16 cellular contexts compared by ENCODE assay signal in the genomic region with DNA sequence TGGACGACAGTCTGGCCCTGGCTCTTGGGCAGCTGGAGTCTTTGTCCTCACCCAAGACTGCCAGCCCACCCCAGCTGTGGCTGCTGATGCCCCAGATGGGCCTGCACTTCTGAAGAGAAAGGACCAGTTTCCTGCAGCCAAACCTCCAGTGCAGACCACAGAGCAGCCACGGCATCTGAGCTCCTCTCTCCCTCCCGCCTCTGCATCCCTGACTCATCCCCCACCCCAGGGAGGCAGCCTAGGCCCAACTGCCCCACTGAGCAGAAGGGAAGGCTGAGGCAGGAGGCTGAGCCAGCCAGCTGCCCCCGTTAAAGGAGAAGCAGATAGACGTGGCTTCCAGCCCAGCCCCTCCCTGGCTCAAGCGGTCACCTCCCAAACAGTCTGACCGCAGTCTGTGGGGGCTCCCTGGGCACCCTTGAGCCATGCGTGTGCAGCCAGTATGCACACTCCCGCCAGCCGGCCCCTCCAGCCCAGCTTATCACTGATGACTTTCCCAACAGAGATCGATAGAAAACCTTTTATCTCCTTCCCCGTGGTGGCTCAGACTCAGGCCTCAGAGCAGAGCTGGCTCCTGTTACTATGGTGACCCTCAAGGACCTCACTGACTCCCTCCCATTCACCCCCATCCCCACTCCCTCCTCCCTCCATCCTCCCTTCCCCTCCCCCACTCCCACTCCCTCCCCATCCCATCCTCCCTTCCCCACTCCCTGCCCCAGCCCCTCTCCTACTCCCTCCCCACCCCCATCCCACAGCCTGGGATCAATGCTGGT. TPM values are rescaled to one million over a fixed set of nuclear protein-coding genes. Genes with fewer than 3 reads are reported as not detected.
DNase-seq lines count a peak whose midpoint lies in the region; ATAC-seq and TF ChIP-seq lines count a peak whose summit lies in the region.
"Had no signal": no experiment of that assay in that cellular context is flagged by ENCODE, and none has a peak within 500 bp of the region (broad histone marks: within the 10 kb centered on the region; RNA-seq: fewer than 3 reads in every experiment).

No MANE protein-coding gene starts in this region.

- peaks cover 9% of the 10 kb centered on the region for H3K4me1 ChIP-seq in NT2/D1 (ENCODE audit: insufficient read depth, insufficient read length)
- H3K4me1 ChIP-seq in GM23338 (ENCODE audit: insufficient read depth) = peaks cover 6% of the 10 kb centered on the region; the same call in 1 of the 2 replicates

- H3K27me3 Mint-ChIP-seq in glutamatergic neuron (ENCODE audit: unreplicated experiment) = peaks cover 14% of the 10 kb centered on the region
- peaks cover 5% of the 10 kb centered on the region for H3K27me3 Mint-ChIP-seq in endothelial cell (ENCODE audit: unreplicated experiment)
- peaks cover 19% of the 10 kb centered on the region for H3K27me3 Mint-ChIP-seq in GM23338 (ENCODE audit: insufficient read depth, low read depth, poor library complexity)
- H3K27me3 Mint-ChIP-seq: activated B cell treated with CpG ODN at 0.5 μM for 24 hours had no signal

- H3K4me2 ChIP-seq in GM23338 = no peak overlapping the region
- H3K4me2 ChIP-seq: A549 had no signal

- ATAC-seq in HG03025 (IDR thresholded peaks at IDR 0.05; ENCODE audit: low FRiP score, unreplicated experiment) (no peak), GM23338 (no peak)
- ATAC-seq: A549, heart left ventricle, left lobe of liver, upper lobe of right lung had no signal

- H3K36me3 Mint-ChIP-seq in glutamatergic neuron (ENCODE audit: unreplicated experiment) (no peaks in the 10 kb centered on the region), endothelial cell (ENCODE audit: low read depth, unreplicated experiment) (no peaks in the 10 kb centered on the region), GM23338 (ENCODE audit: low read depth) (no peaks in the 10 kb centered on the region)

- H3K9me3 ChIP-seq in NT2/D1 (ENCODE audit: insufficient read depth, low read length) = no peaks in the 10 kb centered on the region
- H3K9me3 ChIP-seq: A549, heart left ventricle, upper lobe of right lung had no signal

- DNase-seq in NCI-H1436 (lab: John Stamatoyannopoulos, UW) = peak; percentile 28
- no peak for DNase-seq in NCI-H1436 treated with DMSO at 0.1 percent for 48 hours (lab: John Stamatoyannopoulos, UW)
- DNase-seq in EH (ENCODE audit: low read depth) = peak; percentile 45
- DNase-seq in NT2/D1 (ENCODE audit: low read depth, low spot score) = no peak
- DNase-seq in glutamatergic neuron = peak; percentile 79
- no peak for DNase-seq in endothelial cell (ENCODE audit: low spot score)
- DNase-seq in GM23338 (ENCODE audit: low spot score) = no peak
- DNase-seq: activated B cell treated with CpG ODN at 0.5 μM for 24 hours; activated effector memory CD4-positive, alpha-beta T cell treated with Interleukin-2 at 50 U/mL for 16 hours; heart left ventricle; nephron progenitor cell; small intestine; upper lobe of right lung had no signal

- H3K9me3 Mint-ChIP-seq in glutamatergic neuron (ENCODE audit: unreplicated experiment) (peaks cover 15% of the 10 kb centered on the region), endothelial cell (ENCODE audit: unreplicated experiment) (no peaks in the 10 kb centered on the region), GM23338 (no peaks in the 10 kb centered on the region)
- H3K9me3 Mint-ChIP-seq: activated B cell treated with CpG ODN at 0.5 μM for 24 hours, nephron progenitor cell had no signal

- H3K27ac Mint-ChIP-seq in glutamatergic neuron (ENCODE audit: unreplicated experiment) = peak overlapping the region; percentile 95
- no peak overlapping the region for H3K27ac Mint-ChIP-seq in endothelial cell (ENCODE audit: unreplicated experiment)
- no peak overlapping the region for H3K27ac Mint-ChIP-seq in GM23338
- H3K27ac Mint-ChIP-seq: activated B cell treated with CpG ODN at 0.5 μM for 24 hours, nephron progenitor cell had no signal

- H2AFZ ChIP-seq in GM23338 = no peak overlapping the region

- H3K27ac ChIP-seq in GM23338 (ENCODE audit: low read depth) = no peak overlapping the region
- H3K27ac ChIP-seq: A549, heart left ventricle, upper lobe of right lung had no signal

- no peaks in the 10 kb centered on the region for H3K36me3 ChIP-seq in NT2/D1 (ENCODE audit: insufficient read depth, insufficient read length, low read length)
- H3K36me3 ChIP-seq in GM23338 (ENCODE audit: insufficient read depth) = no peaks in the 10 kb centered on the region
- H3K36me3 ChIP-seq: heart left ventricle, upper lobe of right lung had no signal

- no peak for TF ChIP-seq CTCF in glutamatergic neuron (IDR thresholded peaks at IDR 0.05; ENCODE audit: partially characterized antibody, unreplicated experiment)
- no peak for TF ChIP-seq CTCF in endothelial cell (IDR thresholded peaks at IDR 0.05; ENCODE audit: unreplicated experiment)
- TF ChIP-seq CTCF in GM23338 (conservative IDR thresholded peaks at IDR 0.05; ENCODE audit: low read depth in 2 of 2) = no peak

- H3K27me3 ChIP-seq in NT2/D1 (ENCODE audit: insufficient read depth, insufficient read length) (peaks cover 14% of the 10 kb centered on the region), GM23338 (ENCODE audit: insufficient read depth) (peaks cover 18% of the 10 kb centered on the region)
- H3K27me3 ChIP-seq: heart left ventricle, upper lobe of right lung had no signal

- H4K20me1 ChIP-seq in GM23338 (replicated peaks; ENCODE audit: insufficient read depth) = no peaks in the 10 kb centered on the region

- peak overlapping the region; percentile 21 for H3K9ac ChIP-seq in NT2/D1 (ENCODE audit: insufficient read length, low read depth)

- H3K9me2 ChIP-seq in GM23338 (ENCODE audit: insufficient read depth) = no peaks in the 10 kb centered on the region

- peaks cover 37% of the 10 kb centered on the region for H3K4me1 Mint-ChIP-seq in glutamatergic neuron (ENCODE audit: low read depth, unreplicated experiment)
- peaks cover 13% of the 10 kb centered on the region for H3K4me1 Mint-ChIP-seq in endothelial cell (ENCODE audit: unreplicated experiment)
- H3K4me1 Mint-ChIP-seq in GM23338 = peaks cover 28% of the 10 kb centered on the region

- no peaks in the 10 kb centered on the region for H3K79me2 ChIP-seq in GM23338 (replicated peaks; ENCODE audit: insufficient read depth)

- no peaks in the 10 kb centered on the region for H3F3A ChIP-seq in GM23338 (replicated peaks; ENCODE audit: low read depth)

- H3K4me3 ChIP-seq in NT2/D1 (ENCODE audit: insufficient read length, low read depth) (no peak overlapping the region), GM23338 (no peak overlapping the region)
- H3K4me3 ChIP-seq: A549, heart left ventricle, upper lobe of right lung had no signal

- H3K4me3 Mint-ChIP-seq in glutamatergic neuron (ENCODE audit: unreplicated experiment) (no peak overlapping the region), endothelial cell (ENCODE audit: unreplicated experiment) (no peak overlapping the region), GM23338 (no peak overlapping the region)
- H3K4me3 Mint-ChIP-seq: activated B cell treated with CpG ODN at 0.5 μM for 24 hours, nephron progenitor cell had no signal

TF ChIP-seq in GM23338, 12 proteins besides CTCF, POLR2A, EP300 and RAD21:
- TF ChIP-seq ZNF331 (CRISPR knock-in tag; IDR thresholded peaks at IDR 0.05; ENCODE audit: low read depth) = no peak
- no peak for TF ChIP-seq JUNB (IDR thresholded peaks at IDR 0.05; ENCODE audit: unreplicated experiment)
TF ChIP-seq in GM23338: peak in this region for 0.

RNA-seq across cellular contexts. Expression of gene RAI1, which starts 12.0 kb away (rescaled TPM):
- total RNA-seq in glutamatergic neuron (ENCODE audit: unreplicated experiment) (70.2 TPM), endothelial cell (ENCODE audit: unreplicated experiment) (46.2 TPM)
- total RNA-seq in GM23338 (2014; rRNA removed; shearing (Covaris generic)) = 0.87 and 2.1 TPM in 2 replicates
- 0.75 and 0.89 TPM in 2 replicates for polyA plus RNA-seq in GM23338 (2016; fragmentation: Nextera tagmentation; extraction: Ambion mirVana)

Comparison
In these comparisons a context has a peak if more than half of its experiments do, and no peak if none do; other contexts are left out.
1. DNase-seq: peak in NCI-H1436 (single experiment), EH (single experiment) and glutamatergic neuron (single experiment); none in NCI-H1436 treated with DMSO at 0.1 percent for 48 hours (single experiment), NT2/D1 (single experiment), endothelial cell (single experiment) and GM23338 (single experiment).
2. RNA of gene RAI1, which starts 12.0 kb away (total RNA-seq): 70.2 TPM in glutamatergic neuron (single experiment) and 46.2 TPM in endothelial cell (single experiment); 0.87 to 2.1 TPM in GM23338; every median in the first group is over 10 times any median in the second.